ENCODE assay signal across 13 cellular contexts in genomic region chr11:33779849-33780528, GRCh38. TPM values are rescaled to one million over a fixed set of nuclear protein-coding genes. Genes with fewer than 3 reads are reported as not detected.
DNase-seq lines count a peak whose midpoint lies in the region; ATAC-seq and TF ChIP-seq lines count a peak whose summit lies in the region.
"Had no signal": no experiment of that assay in that cellular context is flagged by ENCODE, and none has a peak within 500 bp of the region (broad histone marks: within the 10 kb centered on the region; RNA-seq: fewer than 3 reads in every experiment).

No MANE protein-coding gene starts in this region.

- TF ChIP-seq POLR2A in gastrocnemius medialis (IDR thresholded peaks at IDR 0.05): no peak

- no peaks in the 10 kb centered on the region for H3K79me2 ChIP-seq in osteoblast (ENCODE audit: insufficient read depth, low read length)

- no peaks in the 10 kb centered on the region for H4K20me1 ChIP-seq in osteoblast (ENCODE audit: insufficient read depth, low read length)

- DNase-seq in AG10803 (ENCODE audit: low read depth) (peak; percentile 81), SJSA1 (ENCODE audit: low read depth in 1 of 2, low spot score in 2 of 2) (peak; percentile 52 to 62), fibroblast of villous mesenchyme (ENCODE audit: low read depth) (peak; percentile 34), osteoblast (ENCODE audit: insufficient read length, low spot score, missing footprints) (peak; percentile 88), gastrocnemius medialis (no peak)
- DNase-seq in activated CD8-positive, alpha-beta memory T cell treated with anti-CD3 and anti-CD28 coated beads, Interleukin-2, amount 50 U/mL, for 4 hours: no peak
- DNase-seq in activated naive CD4-positive, alpha-beta T cell treated with anti-CD3 and anti-CD28 coated beads, Interleukin-2, amount 50 U/mL, for 16 hours: no peak
- DNase-seq: naive thymus-derived CD4-positive, alpha-beta T cell; NCI-H2029; T1000 had no signal

- ATAC-seq in gastrocnemius medialis: no peak
- ATAC-seq in GM21390 (IDR thresholded peaks at IDR 0.05; ENCODE audit: unreplicated experiment): no peak
- ATAC-seq: naive thymus-derived CD4-positive, alpha-beta T cell had no signal

- H3K27ac ChIP-seq in SJSA1 (peak overlapping the region; percentile 24), osteoblast (ENCODE audit: low read depth, low read length) (peak overlapping the region; percentile 58), gastrocnemius medialis (no peak overlapping the region)
- H3K27ac ChIP-seq: ascending aorta, C4-2B had no signal

- intact Hi-C loops in gastrocnemius medialis (cut with DNase I; ENCODE audit: low total_unique reads): loop anchor here (10.0 kb wide), 1 partner anchor 325 kb away; the partner anchor contains the start of gene NAT10

- peak overlapping the region; percentile 67 for H3K4me2 ChIP-seq in osteoblast (ENCODE audit: insufficient read depth, low read length)

- H3K27me3 ChIP-seq in SJSA1 (replicated peaks): no peaks in the 10 kb centered on the region
- H3K27me3 ChIP-seq in osteoblast (ENCODE audit: insufficient read depth, low read length): no peaks in the 10 kb centered on the region
- no peaks in the 10 kb centered on the region for H3K27me3 ChIP-seq in gastrocnemius medialis
- H3K27me3 ChIP-seq: ascending aorta had no signal

- H3K4me1 ChIP-seq in SJSA1 (replicated peaks): peaks cover 39% of the 10 kb centered on the region
- peaks cover 30% of the 10 kb centered on the region for H3K4me1 ChIP-seq in osteoblast (ENCODE audit: insufficient read depth, low read length)
- H3K4me1 ChIP-seq in gastrocnemius medialis: peaks cover 0 to 7% of the 10 kb centered on the region in 2 donors

- in situ Hi-C loops in gastrocnemius medialis (cut with MboI; ENCODE audit: low sequenced_read_pairs in 4 of 4): no loop called here

- H3K4me3 ChIP-seq in AG10803 (ENCODE audit: low read length): no peak overlapping the region
- H3K4me3 ChIP-seq in SJSA1: no peak overlapping the region
- H3K4me3 ChIP-seq in fibroblast of villous mesenchyme (ENCODE audit: low read depth, low read length): no peak overlapping the region
- peak overlapping the region; percentile 51 for H3K4me3 ChIP-seq in osteoblast (ENCODE audit: insufficient read depth, low read length)
- no peak overlapping the region for H3K4me3 ChIP-seq in gastrocnemius medialis
- H3K4me3 ChIP-seq: ascending aorta had no signal

- TF ChIP-seq CTCF in AG10803 (conservative IDR thresholded peaks at IDR 0.05; ENCODE audit: low read length): no peak
- TF ChIP-seq CTCF in fibroblast of villous mesenchyme (IDR thresholded peaks at IDR 0.05; ENCODE audit: insufficient read depth, low read depth, low read length): no peak
- no peak for TF ChIP-seq CTCF in osteoblast (IDR thresholded peaks at IDR 0.05; ENCODE audit: extremely low read depth, low read depth, low read length)
- TF ChIP-seq CTCF in gastrocnemius medialis (IDR thresholded peaks at IDR 0.05 in 4 of 5, conservative IDR thresholded peaks at IDR 0.05 in 1 of 5): no peak

- H3K36me3 ChIP-seq in SJSA1 (no peaks in the 10 kb centered on the region), osteoblast (ENCODE audit: insufficient read depth, low read length) (no peaks in the 10 kb centered on the region), gastrocnemius medialis (no peaks in the 10 kb centered on the region)
- H3K36me3 ChIP-seq: ascending aorta had no signal

- H2AFZ ChIP-seq in osteoblast (ENCODE audit: low read length): peak overlapping the region; percentile 82

- no peaks in the 10 kb centered on the region for H3K9me3 ChIP-seq in SJSA1 (replicated peaks)
- H3K9me3 ChIP-seq in osteoblast (ENCODE audit: low read depth, low read length): no peaks in the 10 kb centered on the region
- no peaks in the 10 kb centered on the region for H3K9me3 ChIP-seq in gastrocnemius medialis
- H3K9me3 ChIP-seq: ascending aorta had no signal

RNA-seq across cellular contexts. Expression of gene FBXO3, which starts 5.7 kb away (rescaled TPM):
- total RNA-seq in SJSA1 (2014; rRNA removed; shearing (Covaris generic)): 31.9 and 46.2 TPM in 2 replicates
- total RNA-seq in fibroblast of villous mesenchyme: 16.8 and 30.7 TPM in 2 replicates
- 35.8 and 38.3 TPM in 2 replicates for total RNA-seq in osteoblast
- 10 to 100 TPM; 31.2 to 45.8 (median 33.4) TPM for total RNA-seq in gastrocnemius medialis

RNA-seq across cellular contexts. Expression of gene CD59, which starts 43.8 kb away (rescaled TPM):
- 445 and 468 TPM in 2 replicates for total RNA-seq in SJSA1 (2014; rRNA removed; shearing (Covaris generic))
- 206 and 279 TPM in 2 replicates for total RNA-seq in fibroblast of villous mesenchyme
- total RNA-seq in osteoblast: 345 and 377 TPM in 2 replicates
- 100 to 1,000 TPM; 476 to 717 (median 695) TPM for total RNA-seq in gastrocnemius medialis

Comparison
In these comparisons a context has a peak if more than half of its experiments do, and no peak if none do; other contexts are left out.
1. DNase-seq: peak in AG10803 (single experiment), SJSA1 (2 of 2), fibroblast of villous mesenchyme (single experiment) and osteoblast (single experiment); none in activated CD8-positive, alpha-beta memory T cell treated with anti-CD3 and anti-CD28 coated beads, Interleukin-2, amount 50 U/mL, for 4 hours (single experiment), activated naive CD4-positive, alpha-beta T cell treated with anti-CD3 and anti-CD28 coated beads, Interleukin-2, amount 50 U/mL, for 16 hours (single experiment) and gastrocnemius medialis (0 of 2).
2. H3K27ac ChIP-seq: peak in SJSA1 (single experiment) and osteoblast (single experiment); none in gastrocnemius medialis (0 of 4).